1 cellular context compared by ENCODE assay signal in genomic region chr14:49620182-49621113, GRCh38.
TF ChIP-seq lines count a peak whose summit lies in the region.

Gene MGAT2, plus strand, starts transcription at chr14:49620799. Its CDS starts 470 bp downstream, at chr14:49621269.
Gene RPL36AL, minus strand, starts transcription at chr14:49620626. Its CDS starts 1,522 bp downstream, at chr14:49619104.

TF ChIP-seq in GM12878, 131 proteins besides CTCF, POLR2A, EP300 and RAD21 (continued from another document and continues in another):
- TF ChIP-seq MEF2B (IDR thresholded peaks at IDR 0.05; ENCODE audit: partially characterized antibody, poor library complexity, severe bottlenecking) (no peak), JUND (IDR thresholded peaks at IDR 0.05; ENCODE audit: low read depth, low read length) (no peak), TCF7 (IDR thresholded peaks at IDR 0.05; ENCODE audit: borderline replicate concordance) (no peak), PAX8 (IDR thresholded peaks at IDR 0.05) (no peak), MEF2A (IDR thresholded peaks at IDR 0.05; ENCODE audit: insufficient read depth, low read depth, low read length) (no peak), PAX5 (IDR thresholded peaks at IDR 0.05; ENCODE audit: borderline replicate concordance, low read depth, low read length) (peak; percentile 7; the same call in 1 of the 2 replicates), ASH2L (IDR thresholded peaks at IDR 0.05; ENCODE audit: borderline replicate concordance, low read depth) (no peak), MYB (IDR thresholded peaks at IDR 0.05; ENCODE audit: borderline replicate concordance, low read depth, low read length) (peak; percentile 34; the same call in 1 of the 2 replicates), EED (IDR thresholded peaks at IDR 0.05; ENCODE audit: low read depth) (peak; percentile 9; the same call in 1 of the 2 replicates), SMARCA5 (IDR thresholded peaks at IDR 0.05) (peak; percentile 63), ZBED1 (IDR thresholded peaks at IDR 0.05; ENCODE audit: borderline replicate concordance) (no peak), MTA3 (IDR thresholded peaks at IDR 0.05; ENCODE audit: borderline replicate concordance, low read length) (no peak), MYC (IDR thresholded peaks at IDR 0.05; ENCODE audit: insufficient read depth, insufficient read length, insufficient replicate concordance, low read length, severe bottlenecking) (peak; percentile 11), FOXM1 (IDR thresholded peaks at IDR 0.05; ENCODE audit: low read depth, low read length) (peak; percentile 37; the same call in 1 of the 2 replicates), ZNF622 (IDR thresholded peaks at IDR 0.05) (no peak), IKZF1 (conservative IDR thresholded peaks at IDR 0.05) (peak; percentile 82; the same call in 1 of the 2 replicates), CREM (IDR thresholded peaks at IDR 0.05; ENCODE audit: low read depth) (peak; percentile 61), RELA (IDR thresholded peaks at IDR 0.05; ENCODE audit: borderline replicate concordance, partially characterized antibody) (no peak), CBX5 (IDR thresholded peaks at IDR 0.05; ENCODE audit: low read depth) (peak; percentile 92), CHD2 (IDR thresholded peaks at IDR 0.05; ENCODE audit: borderline replicate concordance, low read depth, low read length) (peak; percentile 91), TAF1 (IDR thresholded peaks at IDR 0.05; ENCODE audit: borderline replicate concordance, low read depth, low read length) (peak; percentile 96), EZH2 (IDR thresholded peaks at IDR 0.05; ENCODE audit: borderline replicate concordance, control insufficient read depth, low read depth, low read length) (no peak), KLF5 (IDR thresholded peaks at IDR 0.05; ENCODE audit: partially characterized antibody) (no peak), CEBPZ (IDR thresholded peaks at IDR 0.05; ENCODE audit: low read depth, low read length) (no peak), ATF7 (IDR thresholded peaks at IDR 0.05; ENCODE audit: low read depth) (peak; percentile 35; the same call in 1 of the 2 replicates), MXI1 (IDR thresholded peaks at IDR 0.05; ENCODE audit: low read depth, low read length) (peak; percentile 57), GATAD2B (conservative IDR thresholded peaks at IDR 0.05; ENCODE audit: low read depth) (peak; percentile 78), CEBPB (IDR thresholded peaks at IDR 0.05; ENCODE audit: borderline replicate concordance in 1 of 2, low read depth in 2 of 2, low read length in 2 of 2) (no peak), POLR2AphosphoS2 (IDR thresholded peaks at IDR 0.05; ENCODE audit: low read depth, low read length) (peak; percentile 94), NFYA (IDR thresholded peaks at IDR 0.05; ENCODE audit: borderline replicate concordance, low read depth, low read length) (no peak), FOXK2 (IDR thresholded peaks at IDR 0.05) (no peak), SPI1 (IDR thresholded peaks at IDR 0.05; ENCODE audit: borderline replicate concordance, insufficient read depth, low read depth, low read length) (peak; percentile 71; the same call in 1 of the 2 replicates), SMC3 (IDR thresholded peaks at IDR 0.05; ENCODE audit: borderline replicate concordance, low read length) (no peak), SUPT20H (IDR thresholded peaks at IDR 0.05; ENCODE audit: borderline replicate concordance, control insufficient read depth, low read depth, low read length) (no peak), TCF3 (IDR thresholded peaks at IDR 0.05; ENCODE audit: borderline replicate concordance, insufficient read depth, low read depth, low read length) (peak; percentile 40; the same call in 1 of the 2 replicates), ZNF24 (IDR thresholded peaks at IDR 0.05) (no peak), BMI1 (IDR thresholded peaks at IDR 0.05; ENCODE audit: borderline replicate concordance) (no peak), SRF (IDR thresholded peaks at IDR 0.05; ENCODE audit: low read depth in 2 of 2, low read length in 2 of 2) (0 out of 4 replicates have a peak, but pooled peaks of 1 of the 2 experiments have one; percentile 32), ZBTB33 (IDR thresholded peaks at IDR 0.05) (no peak), TARDBP (IDR thresholded peaks at IDR 0.05; ENCODE audit: borderline replicate concordance) (peak; percentile 68; the same call in 1 of the 2 replicates), WRNIP1 (IDR thresholded peaks at IDR 0.05; ENCODE audit: borderline replicate concordance, low read depth, low read length) (no peak), BHLHE40 (IDR thresholded peaks at IDR 0.05; ENCODE audit: borderline replicate concordance in 1 of 2, low read depth in 2 of 2, low read length in 1 of 2) (peak; percentile 45 to 69; a peak in 3 of 4 replicates), SMAD5 (IDR thresholded peaks at IDR 0.05; ENCODE audit: low read depth) (peak; percentile 95), SMAD1 (IDR thresholded peaks at IDR 0.05; ENCODE audit: low read depth, partially characterized antibody) (peak; percentile 73), SP1 (IDR thresholded peaks at IDR 0.05; ENCODE audit: low read depth, low read length) (peak; percentile 93), FOS (IDR thresholded peaks at IDR 0.05; ENCODE audit: borderline replicate concordance, extremely low read depth, insufficient read length) (peak; percentile 57), CREB1 (IDR thresholded peaks at IDR 0.05; ENCODE audit: low read depth) (peak; percentile 71; the same call in 1 of the 2 replicates), PML (IDR thresholded peaks at IDR 0.05; ENCODE audit: low read length) (peak; percentile 99), ZSCAN29 (IDR thresholded peaks at IDR 0.05) (peak; percentile 74; the same call in 1 of the 2 replicates), IKZF2 (IDR thresholded peaks at IDR 0.05) (peak; percentile 39 to 42; a peak in 2 of 4 replicates), RFX5 (IDR thresholded peaks at IDR 0.05; ENCODE audit: low read depth, low read length) (peak; percentile 11; the same call in 1 of the 2 replicates), CHD1 (IDR thresholded peaks at IDR 0.05; ENCODE audit: low read depth, low read length) (peak; percentile 51; the same call in 1 of the 2 replicates), NRF1 (conservative IDR thresholded peaks at IDR 0.05; ENCODE audit: low read depth, low read length) (no peak), STAT3 (IDR thresholded peaks at IDR 0.05; ENCODE audit: low read depth, low read length) (no peak), E2F4 (IDR thresholded peaks at IDR 0.05; ENCODE audit: low read depth, low read length) (no peak), LARP7 (IDR thresholded peaks at IDR 0.05) (peak; percentile 69), HCFC1 (IDR thresholded peaks at IDR 0.05; ENCODE audit: low read length) (no peak; the same call in 1 of the 2 replicates), BCL3 (IDR thresholded peaks at IDR 0.05; ENCODE audit: borderline replicate concordance, insufficient read depth, low read depth, low read length, poor library complexity, severe bottlenecking) (peak; percentile 27), E4F1 (IDR thresholded peaks at IDR 0.05; ENCODE audit: borderline replicate concordance, partially characterized antibody) (peak; percentile 85), YBX1 (IDR thresholded peaks at IDR 0.05) (no peak)
- TF ChIP-seq, protein P1, sequence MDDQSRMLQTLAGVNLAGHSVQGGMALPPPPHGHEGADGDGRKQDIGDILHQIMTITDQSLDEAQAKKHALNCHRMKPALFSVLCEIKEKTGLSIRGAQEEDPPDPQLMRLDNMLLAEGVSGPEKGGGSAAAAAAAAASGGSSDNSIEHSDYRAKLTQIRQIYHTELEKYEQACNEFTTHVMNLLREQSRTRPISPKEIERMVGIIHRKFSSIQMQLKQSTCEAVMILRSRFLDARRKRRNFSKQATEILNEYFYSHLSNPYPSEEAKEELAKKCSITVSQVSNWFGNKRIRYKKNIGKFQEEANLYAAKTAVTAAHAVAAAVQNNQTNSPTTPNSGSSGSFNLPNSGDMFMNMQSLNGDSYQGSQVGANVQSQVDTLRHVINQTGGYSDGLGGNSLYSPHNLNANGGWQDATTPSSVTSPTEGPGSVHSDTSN (IDR thresholded peaks at IDR 0.05; ENCODE audit: insufficient replicate concordance, low read depth, low read length): peak; percentile 99
- TF ChIP-seq, protein P2, sequence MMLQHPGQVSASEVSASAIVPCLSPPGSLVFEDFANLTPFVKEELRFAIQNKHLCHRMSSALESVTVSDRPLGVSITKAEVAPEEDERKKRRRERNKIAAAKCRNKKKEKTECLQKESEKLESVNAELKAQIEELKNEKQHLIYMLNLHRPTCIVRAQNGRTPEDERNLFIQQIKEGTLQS (IDR thresholded peaks at IDR 0.05; ENCODE audit: borderline replicate concordance, extremely low read depth, low read depth, low read length): 0 out of 2 replicates have a peak, but pooled peaks have one; percentile 8
- TF ChIP-seq, protein P3, sequence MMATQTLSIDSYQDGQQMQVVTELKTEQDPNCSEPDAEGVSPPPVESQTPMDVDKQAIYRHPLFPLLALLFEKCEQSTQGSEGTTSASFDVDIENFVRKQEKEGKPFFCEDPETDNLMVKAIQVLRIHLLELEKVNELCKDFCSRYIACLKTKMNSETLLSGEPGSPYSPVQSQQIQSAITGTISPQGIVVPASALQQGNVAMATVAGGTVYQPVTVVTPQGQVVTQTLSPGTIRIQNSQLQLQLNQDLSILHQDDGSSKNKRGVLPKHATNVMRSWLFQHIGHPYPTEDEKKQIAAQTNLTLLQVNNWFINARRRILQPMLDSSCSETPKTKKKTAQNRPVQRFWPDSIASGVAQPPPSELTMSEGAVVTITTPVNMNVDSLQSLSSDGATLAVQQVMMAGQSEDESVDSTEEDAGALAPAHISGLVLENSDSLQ (IDR thresholded peaks at IDR 0.05): peak; percentile 99
